Comparison of ENCODE assay signal across 9 cellular contexts in genomic region chr10:58511765-58512469, GRCh38. TPM values are rescaled to one million over a fixed set of nuclear protein-coding genes. Genes with fewer than 3 reads are reported as not detected.
DNase-seq lines count a peak whose midpoint lies in the region; ATAC-seq and TF ChIP-seq lines count a peak whose summit lies in the region.
"Had no signal": no experiment of that assay in that cellular context is flagged by ENCODE, and none has a peak within 500 bp of the region (broad histone marks: within the 10 kb centered on the region; RNA-seq: fewer than 3 reads in every experiment).

No MANE protein-coding gene starts in this region.

- DNase-seq in 8988T = peak; percentile 23
- DNase-seq in effector memory CD8-positive, alpha-beta T cell = no peak
- peak; percentile 16 to 52 (median 31) for DNase-seq in mucosa of descending colon
- peak in 1 of 2 donors; percentile 80 for DNase-seq in vagina (ENCODE audit: extremely low spot score in 2 of 2)
- DNase-seq in occipital lobe (lab: John Stamatoyannopoulos, UW) = no peak

- no peaks in the 10 kb centered on the region for H3K9me3 Mint-ChIP-seq in effector memory CD8-positive, alpha-beta T cell

- H3K36me3 ChIP-seq in HUES6 (ENCODE audit: control insufficient read depth, insufficient read depth, low read length) (no peaks in the 10 kb centered on the region), mucosa of descending colon (ENCODE audit: low read depth) (no peaks in the 10 kb centered on the region), vagina (no peaks in the 10 kb centered on the region)

- H3K9me3 ChIP-seq in HUES6 (ENCODE audit: control insufficient read depth, insufficient read depth, low read depth, low read length) = no peaks in the 10 kb centered on the region
- no peaks in the 10 kb centered on the region for H3K9me3 ChIP-seq in mucosa of descending colon
- H3K9me3 ChIP-seq in vagina = no peaks in the 10 kb centered on the region

- H3K4me1 ChIP-seq in HUES6 (ENCODE audit: control insufficient read depth, insufficient read depth, low read length) = peaks cover 5% of the 10 kb centered on the region; the same call in 1 of the 2 replicates
- peaks cover 12% of the 10 kb centered on the region for H3K4me1 ChIP-seq in mucosa of descending colon (ENCODE audit: low read depth)
- H3K4me1 ChIP-seq in vagina = peaks cover 5% of the 10 kb centered on the region

- no peak for ATAC-seq in effector memory CD8-positive, alpha-beta T cell (replicated peaks)
- ATAC-seq in mucosa of descending colon = peak; percentile 52
- ATAC-seq in GM18520 (IDR thresholded peaks at IDR 0.05; ENCODE audit: unreplicated experiment) = no peak
- ATAC-seq in GM18519 (IDR thresholded peaks at IDR 0.05; ENCODE audit: low FRiP score, unreplicated experiment) = no peak

- peaks cover 5% of the 10 kb centered on the region in 2 donors for H3K4me1 Mint-ChIP-seq in effector memory CD8-positive, alpha-beta T cell (ENCODE audit: low read depth in 2 of 2)

- H3K9ac ChIP-seq in HUES6 (ENCODE audit: low read length) = peak overlapping the region; percentile 28

- intact Hi-C loops in mucosa of descending colon (cut with DNase I, micrococcal nuclease) (no loop called here), vagina (cut with DNase I) (no loop called here)

- H3K4me3 Mint-ChIP-seq in effector memory CD8-positive, alpha-beta T cell = peak overlapping the region; percentile 38 to 57

- no peak overlapping the region for H3K27ac Mint-ChIP-seq in effector memory CD8-positive, alpha-beta T cell

- no peak for TF ChIP-seq POLR2A in vagina (IDR thresholded peaks at IDR 0.05)

- peaks cover 20 to 33% of the 10 kb centered on the region in 2 donors for H3K27me3 Mint-ChIP-seq in effector memory CD8-positive, alpha-beta T cell

- H3K36me3 Mint-ChIP-seq in effector memory CD8-positive, alpha-beta T cell (ENCODE audit: insufficient read depth) = no peaks in the 10 kb centered on the region

- H3K4me3 ChIP-seq in HUES6 (ENCODE audit: low read depth, low read length) (peak overlapping the region; percentile 89), mucosa of descending colon (no peak overlapping the region), vagina (peak overlapping the region; percentile 59 to 61)

- H3K27me3 ChIP-seq in HUES6 (ENCODE audit: control insufficient read depth, insufficient read depth, low read length) (peaks cover 56% of the 10 kb centered on the region), vagina (no peaks in the 10 kb centered on the region)

- TF ChIP-seq CTCF in mucosa of descending colon (IDR thresholded peaks at IDR 0.05) (no peak), vagina (IDR thresholded peaks at IDR 0.05) (no peak)

- no peak overlapping the region for H3K27ac ChIP-seq in HUES6 (ENCODE audit: low read depth, low read length)
- H3K27ac ChIP-seq in vagina = peak overlapping the region; percentile 59

RNA-seq across cellular contexts. Expression of gene BICC1, which starts 0.8 kb away (rescaled TPM):
- total RNA-seq in mucosa of descending colon (1 to 10 TPM; 1.1 to 5.9 (median 3.5) TPM), vagina (15.2 TPM), occipital lobe (7.6 TPM)
- total RNA-seq: activated CD8-positive, alpha-beta memory T cell treated with anti-CD3 and anti-CD28 coated beads for 36 hours had no signal

Comparison
In these comparisons a context has a peak if more than half of its experiments do, and no peak if none do; other contexts are left out.
1. DNase-seq: peak in 8988T (single experiment) and mucosa of descending colon (3 of 3); none in effector memory CD8-positive, alpha-beta T cell (0 of 3) and occipital lobe (single experiment).